In genomic region chr1:2199042-2199810, GRCh38 we compare ENCODE assay signal across 8 cellular contexts. TPM values are rescaled to one million over a fixed set of nuclear protein-coding genes. Genes with fewer than 3 reads are reported as not detected.
DNase-seq lines count a peak whose midpoint lies in the region; ATAC-seq and TF ChIP-seq lines count a peak whose summit lies in the region.

No MANE protein-coding gene starts in this region.

- no peak for TF ChIP-seq RAD21 in SK-N-SH (IDR thresholded peaks at IDR 0.05; ENCODE audit: low read length)

- no peak overlapping the region for H3K9ac ChIP-seq in SK-N-SH

- CTCF ChIA-PET in SK-N-SH (lab: Yijun Ruan, JAX) = interaction anchor here (0.6 to 11.4 kb wide), 3 partner anchors 41 to 181 kb away, joined by 3 to 292 read pairs (median 4); no protein-coding TSS in a partner anchor

- H3K9me3 ChIP-seq in SK-N-SH = no peaks in the 10 kb centered on the region

- peak overlapping the region in 1 of 2 experiments; percentile 71; a peak in 2 of 4 replicates for H3K27ac ChIP-seq in SK-N-SH (ENCODE audit: low read depth in 2 of 2, low read length in 1 of 2)

- H3K4me3 ChIP-seq in SK-N-SH (ENCODE audit: low read depth in 2 of 2, low read length in 1 of 2) = peak overlapping the region in 1 of 2 experiments; percentile 33; a peak in 1 of 4 replicates

- peaks cover 0 to 22% of the 10 kb centered on the region in 2 experiments; a peak in 1 of 4 replicates for H3K4me1 ChIP-seq in SK-N-SH (ENCODE audit: control insufficient read depth in 1 of 2, insufficient read depth in 2 of 2, low read depth in 1 of 2, low read length in 1 of 2)

- no peak overlapping the region for H2AFZ ChIP-seq in SK-N-SH (ENCODE audit: low read depth)

- H3K79me2 ChIP-seq in SK-N-SH (ENCODE audit: insufficient read depth) = no peaks in the 10 kb centered on the region

- no peaks in the 10 kb centered on the region for H3K27me3 ChIP-seq in SK-N-SH (ENCODE audit: insufficient read depth)

- TF ChIP-seq CTCF in SK-N-SH (IDR thresholded peaks at IDR 0.05) = no peak

- no peak overlapping the region for H3K4me2 ChIP-seq in SK-N-SH

- DNase-seq in SK-N-SH = peak; percentile 83
- peak; percentile 76 for DNase-seq in NCI-H146 (lab: John Stamatoyannopoulos, UW)
- DNase-seq in activated CD4-positive, alpha-beta T cell treated with anti-CD3 and anti-CD28 coated beads, Interleukin-2, amount 50 U/mL, for 24 hours (ENCODE audit: low read depth in 1 of 2, low spot score in 1 of 2) = peak; percentile 55 to 81
- DNase-seq in dermis blood vessel endothelial cell = peak; percentile 93
- DNase-seq in left lobe of liver (ENCODE audit: low spot score) = peak; percentile 84
- DNase-seq in stimulated activated CD4-positive, alpha-beta T cell treated with anti-CD3 and anti-CD28 coated beads, Interleukin-2, amount 100 ng/mL, for 4 hours (ENCODE audit: low read depth) = peak; percentile 76

- POLR2A ChIA-PET in SK-N-SH (lab: Yijun Ruan, JAX) = interaction anchor here (0.7 to 1.3 kb wide), 2 partner anchors 183 to 185 kb away, joined by 4 to 5 read pairs; no protein-coding TSS in a partner anchor

- no peaks in the 10 kb centered on the region for H4K20me1 ChIP-seq in SK-N-SH (ENCODE audit: insufficient read depth)

- H3F3A ChIP-seq in SK-N-SH (replicated peaks; ENCODE audit: insufficient read depth) = no peaks in the 10 kb centered on the region

- TF ChIP-seq EP300 in SK-N-SH (IDR thresholded peaks at IDR 0.05; ENCODE audit: borderline replicate concordance in 1 of 2, low read depth in 1 of 2, low read length in 1 of 2) = no peak

- WGBS in SK-N-SH (ENCODE audit: low lambda C conversion rate) = 77% methylated on average over 12 of the region's 24 CpGs

- H3K9me2 ChIP-seq in SK-N-SH = no peaks in the 10 kb centered on the region

- H3K36me3 ChIP-seq in SK-N-SH (replicated peaks in 1 of 2; ENCODE audit: control insufficient read depth in 1 of 2, insufficient read depth in 2 of 2, low read length in 1 of 2) = no peaks in the 10 kb centered on the region

- ATAC-seq in SK-N-SH treated with all-trans-retinoic acid at 6 μM for 48 hours (no peak), left lobe of liver (peak; percentile 75), GM21723 (IDR thresholded peaks at IDR 0.05; ENCODE audit: unreplicated experiment) (no peak)

TF ChIP-seq in SK-N-SH, 30 proteins besides CTCF, POLR2A, EP300 and RAD21:
- TF ChIP-seq GATA2 (CRISPR knock-in tag; IDR thresholded peaks at IDR 0.05) (0 out of 2 replicates have a peak, but pooled peaks have one; percentile 11), MXI1 (IDR thresholded peaks at IDR 0.05; ENCODE audit: low read depth, low read length) (peak; percentile 45; the same call in 1 of the 2 replicates), JUND (IDR thresholded peaks at IDR 0.05) (no peak), RFX5 (IDR thresholded peaks at IDR 0.05; ENCODE audit: low read length) (0 out of 2 replicates have a peak, but pooled peaks have one; percentile 36), RCOR1 (IDR thresholded peaks at IDR 0.05; ENCODE audit: low read length) (no peak), PBX3 (IDR thresholded peaks at IDR 0.05) (no peak)
- TF ChIP-seq, protein P1, sequence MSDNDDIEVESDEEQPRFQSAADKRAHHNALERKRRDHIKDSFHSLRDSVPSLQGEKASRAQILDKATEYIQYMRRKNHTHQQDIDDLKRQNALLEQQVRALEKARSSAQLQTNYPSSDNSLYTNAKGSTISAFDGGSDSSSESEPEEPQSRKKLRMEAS (IDR thresholded peaks at IDR 0.05; ENCODE audit: low read depth) = no peak

TF ChIP-seq in SK-N-SH treated with all-trans-retinoic acid at 6 μM for 48 hours, 23 proteins besides CTCF, POLR2A, EP300 and RAD21:
- no peak for TF ChIP-seq RARB (CRISPR knock-in tag; IDR thresholded peaks at IDR 0.05)
- TF ChIP-seq, protein P2, sequence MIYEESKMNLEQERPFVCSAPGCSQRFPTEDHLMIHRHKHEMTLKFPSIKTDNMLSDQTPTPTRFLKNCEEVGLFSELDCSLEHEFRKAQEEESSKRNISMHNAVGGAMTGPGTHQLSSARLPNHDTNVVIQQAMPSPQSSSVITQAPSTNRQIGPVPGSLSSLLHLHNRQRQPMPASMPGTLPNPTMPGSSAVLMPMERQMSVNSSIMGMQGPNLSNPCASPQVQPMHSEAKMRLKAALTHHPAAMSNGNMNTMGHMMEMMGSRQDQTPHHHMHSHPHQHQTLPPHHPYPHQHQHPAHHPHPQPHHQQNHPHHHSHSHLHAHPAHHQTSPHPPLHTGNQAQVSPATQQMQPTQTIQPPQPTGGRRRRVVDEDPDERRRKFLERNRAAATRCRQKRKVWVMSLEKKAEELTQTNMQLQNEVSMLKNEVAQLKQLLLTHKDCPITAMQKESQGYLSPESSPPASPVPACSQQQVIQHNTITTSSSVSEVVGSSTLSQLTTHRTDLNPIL (CRISPR knock-in tag; IDR thresholded peaks at IDR 0.05; ENCODE audit: low read depth) = no peak

RNA-seq across cellular contexts. Expression of gene FAAP20, which starts 4.7 kb away (rescaled TPM):
- 35.6 and 58.3 TPM in 2 replicates for polyA plus RNA-seq in SK-N-SH (2012; rRNA removed)
- polyA plus RNA-seq in SK-N-SH (2012; cell fraction: cytosol; rRNA removed) = 26.9 and 34.4 TPM in 2 replicates
- 75.0 and 112 TPM in 2 replicates for polyA plus RNA-seq in SK-N-SH (2012; cell fraction: nucleus; rRNA removed)
- total RNA-seq in dermis blood vessel endothelial cell (16.0 and 21.8 TPM in 2 replicates), left lobe of liver (24.8 TPM)

RNA-seq across cellular contexts. Expression of gene SKI, which starts 28.9 kb away (rescaled TPM):
- polyA plus RNA-seq in SK-N-SH (2012; rRNA removed) = 3.5 and 7.2 TPM in 2 replicates
- 7.1 and 8.9 TPM in 2 replicates for polyA plus RNA-seq in SK-N-SH (2012; cell fraction: cytosol; rRNA removed)
- polyA plus RNA-seq in SK-N-SH (2012; cell fraction: nucleus; rRNA removed) = 14.0 and 14.8 TPM in 2 replicates
- total RNA-seq in dermis blood vessel endothelial cell (26.7 and 44.4 TPM in 2 replicates), left lobe of liver (38.8 TPM)
